Comparison of ENCODE assay signal across 18 cellular contexts in genomic region chr1:6967431-6968079, GRCh38.
DNase-seq lines count a peak whose midpoint lies in the region; FAIRE-seq and TF ChIP-seq lines count a peak whose summit lies in the region.
"Had no signal": no experiment of that assay in that cellular context is flagged by ENCODE, and none has a peak within 500 bp of the region (broad histone marks: within the 10 kb centered on the region; RNA-seq: fewer than 3 reads in every experiment).

No MANE protein-coding gene starts in this region.

- H3K27me3 ChIP-seq in BLaER1 treated with 17β-estradiol and CSF1 and Interleukin-3, amounts not matched to agents 10 nM and 100 nM = peaks cover 0 to 18% (median 0%) of the 10 kb centered on the region in 11 experiments; a peak in 3 of 22 replicates
- H3K27me3 ChIP-seq in H1 (replicated peaks in 1 of 4; ENCODE audit: control insufficient read depth in 3 of 4, extremely low read depth in 1 of 4, insufficient read depth in 3 of 4, low read length in 3 of 4) (no peaks in the 10 kb centered on the region), mammary epithelial cell (ENCODE audit: insufficient read depth, low read length) (no peaks in the 10 kb centered on the region), ovary (no peaks in the 10 kb centered on the region)
- H3K27me3 ChIP-seq: BE2C, Peyer's patch had no signal

- H3K9me3 ChIP-seq in BLaER1 treated with 17β-estradiol and CSF1 and Interleukin-3, amounts not matched to agents 10 nM and 100 nM (replicated peaks in 1 of 11) = 0 out of 22 replicates have a peak, but pooled peaks cover 0 to 3% (median 0%) of the 10 kb centered on the region in 11 experiments
- H3K9me3 ChIP-seq in OCI-LY7 (ENCODE audit: low read length) = no peaks in the 10 kb centered on the region
- H3K9me3 ChIP-seq in H1 (ENCODE audit: insufficient read depth in 2 of 2, low read depth in 1 of 2, low read length in 1 of 2) = no peaks in the 10 kb centered on the region
- H3K9me3 ChIP-seq in mammary epithelial cell (replicated peaks; ENCODE audit: insufficient read depth, low read length) = no peaks in the 10 kb centered on the region
- H3K9me3 ChIP-seq in ovary = no peaks in the 10 kb centered on the region
- H3K9me3 ChIP-seq: BE2C, Peyer's patch, psoas muscle, tibial artery had no signal

- CTCF ChIA-PET in OCI-LY7 (lab: Charles Lee; ENCODE audit: unreplicated experiment) (interaction anchor here (0.6 kb wide), 1 partner anchor 479 kb away, joined by 5 read pairs; no protein-coding TSS in a partner anchor), H1 (lab: Charles Lee; ENCODE audit: partially characterized antibody) (interaction anchor here (0.5 to 3.2 kb wide), 7 partner anchors 11 to 135 kb away, joined by 3 to 12 read pairs (median 4); no protein-coding TSS in a partner anchor), mammary epithelial cell (lab: Charles Lee; ENCODE audit: low non-redundant PET) (no interaction called here)

- no peak for FAIRE-seq in H1 (lab: Jason Lieb, UNC)
- FAIRE-seq: kidney had no signal

- H4K5ac ChIP-seq in H1 (ENCODE audit: insufficient read length, low read depth, low read length) = no peak overlapping the region

- H3K9me2 ChIP-seq in OCI-LY7 (ENCODE audit: insufficient read depth, low read length) = no peaks in the 10 kb centered on the region

- H4K91ac ChIP-seq in H1 (replicated peaks; ENCODE audit: insufficient read length, low read length) = peak overlapping the region; percentile 56

- H3K79me2 ChIP-seq in OCI-LY7 (ENCODE audit: insufficient read depth, low read depth, low read length) (no peaks in the 10 kb centered on the region), H1 (ENCODE audit: control insufficient read depth in 1 of 2, insufficient read depth in 2 of 2, low read length in 2 of 2) (no peaks in the 10 kb centered on the region), mammary epithelial cell (ENCODE audit: insufficient read depth, low read length) (no peaks in the 10 kb centered on the region)

- H2AK5ac ChIP-seq in H1 (ENCODE audit: low read depth, low read length) = no peak overlapping the region

- H3K4me1 ChIP-seq in BLaER1 treated with 17β-estradiol and CSF1 and Interleukin-3, amounts not matched to agents 10 nM and 100 nM = peaks cover 24 to 93% (median 75%) of the 10 kb centered on the region in 10 experiments
- H3K4me1 ChIP-seq in OCI-LY7 (ENCODE audit: insufficient read depth, low read length, poor library complexity, severe bottlenecking) (peaks cover 9% of the 10 kb centered on the region), H1 (replicated peaks in 1 of 4; ENCODE audit: control insufficient read depth in 3 of 4, insufficient read depth in 4 of 4, low read length in 3 of 4) (peaks cover 0 to 15% (median 6%) of the 10 kb centered on the region in 4 experiments; a peak in 4 of 7 replicates), mammary epithelial cell (ENCODE audit: insufficient read depth, low read length) (peaks cover 8% of the 10 kb centered on the region), ovary (ENCODE audit: insufficient read depth) (peaks cover 3% of the 10 kb centered on the region)
- H3K4me1 ChIP-seq: BE2C had no signal

- no peak overlapping the region for H3K23ac ChIP-seq in H1 (ENCODE audit: insufficient read length)

- in situ Hi-C loops in mammary epithelial cell (cut with MboI; ENCODE audit: low sequenced_read_pairs in 2 of 2) = no loop called here

- no peaks in the 10 kb centered on the region for H3K79me1 ChIP-seq in H1 (ENCODE audit: low read depth, low read length)

- 86% methylated on average over 8 of the region's 8 CpGs; no CpG with 5 or more reads in 1 of the 2 experiments for WGBS in H1 (ENCODE audit: extremely low coverage in 1 of 2, insufficient coverage in 1 of 2, insufficient read length in 1 of 2, insufficient replicate concordance in 2 of 2, low coverage in 1 of 2, low lambda C conversion rate in 2 of 2, missing lambda C conversion rate in 1 of 2), 2 experiments
- WGBS in mammary epithelial cell (ENCODE audit: low coverage, missing lambda C conversion rate) = 58% methylated on average over 8 of the region's 8 CpGs
- WGBS in ovary, 3 donors = 78 to 80% (median 79%) methylated on average over 8 of the region's 8 CpGs

- BruUV-seq in OCI-LY7 (replicated peaks; lab: Mats Ljungman, UMichigan) = no TSS peak
- no TSS peak for BruUV-seq in mammary epithelial cell (replicated peaks; lab: Mats Ljungman, UMichigan)

- no peak overlapping the region for H4K8ac ChIP-seq in H1 (ENCODE audit: extremely low read depth, insufficient read depth, low read length)

- H2AFZ ChIP-seq in OCI-LY7 (ENCODE audit: low read length) = no peak overlapping the region
- H2AFZ ChIP-seq in H1 (ENCODE audit: low read length) = no peak overlapping the region
- H2AFZ ChIP-seq in mammary epithelial cell (ENCODE audit: low read depth, low read length) = no peak overlapping the region

- peak overlapping the region in 1 of 10 experiments; percentile 19; a peak in 1 of 20 replicates for H3K4me3 ChIP-seq in BLaER1 treated with 17β-estradiol and CSF1 and Interleukin-3, amounts not matched to agents 10 nM and 100 nM
- no peak overlapping the region for H3K4me3 ChIP-seq in GM12865 (ENCODE audit: low read depth, low read length)
- no peak overlapping the region for H3K4me3 ChIP-seq in OCI-LY7 (ENCODE audit: low read depth, low read length, poor library complexity, severe bottlenecking)
- no peak overlapping the region for H3K4me3 ChIP-seq in H1 (ENCODE audit: extremely low read depth in 1 of 4, insufficient read depth in 2 of 4, low read depth in 3 of 4, low read length in 4 of 4)
- H3K4me3 ChIP-seq in mammary epithelial cell (replicated peaks in 1 of 3; ENCODE audit: insufficient read depth in 1 of 3, low read depth in 2 of 3, low read length in 3 of 3) = no peak overlapping the region
- no peak overlapping the region for H3K4me3 ChIP-seq in ovary
- H3K4me3 ChIP-seq: Peyer's patch, psoas muscle, tibial artery had no signal

- no peak overlapping the region for H3K14ac ChIP-seq in H1 (ENCODE audit: insufficient read length)

- DNase-seq in GM12865 (ENCODE audit: low read depth) (peak; percentile 29), OCI-LY7 (ENCODE audit: low spot score) (peak; percentile 47), H1 (ENCODE audit: low read depth in 1 of 2, low spot score in 2 of 2) (no peak), mammary epithelial cell (no peak), inferior parietal cortex (ENCODE audit: extremely low spot score) (no peak), ovary (no peak)
- no peak for DNase-seq in stimulated activated CD8-positive, alpha-beta memory T cell treated with anti-CD3 and anti-CD28 coated beads, Interleukin-4, amount 100 ng/mL, for 48 hours
- DNase-seq: activated CD8-positive, alpha-beta memory T cell treated with anti-CD3 and anti-CD28 coated beads for 24 hours; BE2C; DMS 273 treated with DMSO at 0.1 percent for 48 hours; effector CD4-positive, alpha-beta T cell; NCI-H2107; Peyer's patch; psoas muscle; tibial artery; WERI-Rb-1 had no signal

- peaks cover 5% of the 10 kb centered on the region; the same call in 1 of the 2 replicates for H3K23me2 ChIP-seq in H1 (ENCODE audit: low read depth, low read length)

- POLR2A ChIA-PET in OCI-LY7 (lab: Charles Lee) (interaction anchor here (0.6 kb wide), 1 partner anchor 1302 kb away, joined by 4 read pairs; no protein-coding TSS in a partner anchor), H1 (lab: Charles Lee; ENCODE audit: partially characterized antibody) (interaction anchor here (0.8 to 2.1 kb wide), 2 partner anchors 11 to 12 kb away, joined by 3 to 6 read pairs; no protein-coding TSS in a partner anchor)

- TF ChIP-seq POLR2A in H1 (IDR thresholded peaks at IDR 0.05; ENCODE audit: control extremely low read depth in 1 of 2, low read depth in 2 of 2, low read length in 2 of 2) = no peak
- no peak for TF ChIP-seq POLR2A in ovary (IDR thresholded peaks at IDR 0.05)

- H3K4ac ChIP-seq in H1 (replicated peaks; ENCODE audit: insufficient read length, low read depth, low read length) = peak overlapping the region; percentile 19

- no peak overlapping the region for H2BK15ac ChIP-seq in H1 (ENCODE audit: low read length)

- peak overlapping the region in 8 of 11 experiments; percentile 3 to 67 (median 30); a peak in 12 of 22 replicates for H3K27ac ChIP-seq in BLaER1 treated with 17β-estradiol and CSF1 and Interleukin-3, amounts not matched to agents 10 nM and 100 nM
- no peak overlapping the region for H3K27ac ChIP-seq in OCI-LY7 (ENCODE audit: low read depth, low read length, poor library complexity, severe bottlenecking)
- no peak overlapping the region for H3K27ac ChIP-seq in H1 (ENCODE audit: low read depth, low read length)
- no peak overlapping the region for H3K27ac ChIP-seq in mammary epithelial cell (ENCODE audit: insufficient read depth, low read depth, low read length)
- H3K27ac ChIP-seq in ovary = no peak overlapping the region
- H3K27ac ChIP-seq: Peyer's patch, psoas muscle, tibial artery, WERI-Rb-1 had no signal

- no peak overlapping the region for H2BK120ac ChIP-seq in H1 (replicated peaks; ENCODE audit: low read depth, low read length)

- TF ChIP-seq EP300 in H1 (IDR thresholded peaks at IDR 0.05; ENCODE audit: borderline replicate concordance in 1 of 2, low read depth in 2 of 2, low read length in 2 of 2) (no peak), ovary (IDR thresholded peaks at IDR 0.05) (no peak)

- peak overlapping the region in 5 of 11 experiments; percentile 4 to 56 (median 42); a peak in 5 of 22 replicates for H3K9ac ChIP-seq in BLaER1 treated with 17β-estradiol and CSF1 and Interleukin-3, amounts not matched to agents 10 nM and 100 nM
- H3K9ac ChIP-seq in H1 (replicated peaks in 1 of 4; ENCODE audit: extremely low read depth in 1 of 4, low read depth in 3 of 4, low read length in 3 of 4) (no peak overlapping the region), mammary epithelial cell (ENCODE audit: insufficient read depth, low read length) (no peak overlapping the region)

- H2BK12ac ChIP-seq in H1 (ENCODE audit: low read depth, low read length) = no peak overlapping the region; the same call in 1 of the 2 replicates

- H2BK20ac ChIP-seq in H1 (ENCODE audit: low read length) = no peak overlapping the region; the same call in 1 of the 2 replicates

- H3K36me3 ChIP-seq in BLaER1 treated with 17β-estradiol and CSF1 and Interleukin-3, amounts not matched to agents 10 nM and 100 nM = no peaks in the 10 kb centered on the region
- H3K36me3 ChIP-seq in OCI-LY7 (ENCODE audit: insufficient read depth, low read length) = no peaks in the 10 kb centered on the region
- no peaks in the 10 kb centered on the region; a peak in 1 of 8 replicates for H3K36me3 ChIP-seq in H1 (ENCODE audit: control insufficient read depth in 2 of 4, insufficient read depth in 4 of 4, low read length in 3 of 4)
- no peaks in the 10 kb centered on the region for H3K36me3 ChIP-seq in mammary epithelial cell (ENCODE audit: insufficient read depth, low read length)
- H3K36me3 ChIP-seq in ovary = no peaks in the 10 kb centered on the region
- H3K36me3 ChIP-seq: BE2C, Peyer's patch, tibial artery, WERI-Rb-1 had no signal

- 0 out of 22 replicates have a peak, but pooled peaks cover 0 to 9% (median 0%) of the 10 kb centered on the region in 11 experiments for H4K20me1 ChIP-seq in BLaER1 treated with 17β-estradiol and CSF1 and Interleukin-3, amounts not matched to agents 10 nM and 100 nM
- H4K20me1 ChIP-seq in OCI-LY7 (ENCODE audit: insufficient read depth, low read length) (no peaks in the 10 kb centered on the region), H1 (replicated peaks in 1 of 2; ENCODE audit: control insufficient read depth in 1 of 2, insufficient read depth in 2 of 2, low read length in 2 of 2) (no peaks in the 10 kb centered on the region), mammary epithelial cell (ENCODE audit: insufficient read depth, low read length) (no peaks in the 10 kb centered on the region)

- H2BK5ac ChIP-seq in H1 (ENCODE audit: low read depth, low read length) = no peak overlapping the region

- H3K56ac ChIP-seq in H1 (replicated peaks; ENCODE audit: insufficient read length, low read depth, low read length) = no peak overlapping the region

- intact Hi-C loops in OCI-LY7 (cut with micrococcal nuclease; ENCODE audit: unreplicated experiment) = no loop called here
- intact Hi-C loops in mammary epithelial cell (cut with micrococcal nuclease) = no loop called here
- intact Hi-C loops in ovary (cut with DNase I) = no loop called here

- dilution Hi-C loops in mammary epithelial cell (cut with HindIII; ENCODE audit: low sequenced_read_pairs) = no loop called here

- no peak for TF ChIP-seq RAD21 in H1 (IDR thresholded peaks at IDR 0.05 in 1 of 2, conservative IDR thresholded peaks at IDR 0.05 in 1 of 2; ENCODE audit: low read depth in 2 of 2, low read length in 2 of 2)

- TF ChIP-seq CTCF in GM12865 (IDR thresholded peaks at IDR 0.05; ENCODE audit: insufficient read depth, low read depth, low read length, missing control alignments) (no peak), OCI-LY7 (conservative IDR thresholded peaks at IDR 0.05; ENCODE audit: low read length) (no peak), H1 (IDR thresholded peaks at IDR 0.05; ENCODE audit: control extremely low read depth in 1 of 3, insufficient read depth in 1 of 3, low read depth in 1 of 3, low read length in 3 of 3) (no peak), mammary epithelial cell (conservative IDR thresholded peaks at IDR 0.05 in 1 of 2, IDR thresholded peaks at IDR 0.05 in 1 of 2; ENCODE audit: extremely low read depth in 1 of 2, insufficient read depth in 1 of 2, low read depth in 1 of 2, low read length in 2 of 2) (no peak), ovary (IDR thresholded peaks at IDR 0.05) (no peak)

- H3K18ac ChIP-seq in H1 (ENCODE audit: extremely low read depth, low read length) = peak overlapping the region; percentile 60; the same call in 1 of the 2 replicates

- peak overlapping the region; percentile 69 to 98 (median 87) for H3K4me2 ChIP-seq in BLaER1 treated with 17β-estradiol and CSF1 and Interleukin-3, amounts not matched to agents 10 nM and 100 nM
- no peak overlapping the region for H3K4me2 ChIP-seq in OCI-LY7 (ENCODE audit: low read length)
- no peak overlapping the region for H3K4me2 ChIP-seq in H1 (ENCODE audit: insufficient read depth in 1 of 2, low read depth in 2 of 2, low read length in 2 of 2)
- no peak overlapping the region for H3K4me2 ChIP-seq in mammary epithelial cell (ENCODE audit: insufficient read depth, low read depth, low read length)

Comparison
In these comparisons a context has a peak if more than half of its experiments do, and no peak if none do; other contexts are left out.
1. H3K27ac ChIP-seq: peak in BLaER1 treated with 17β-estradiol and CSF1 and Interleukin-3, amounts not matched to agents 10 nM and 100 nM (8 of 11); none in OCI-LY7 (single experiment), H1 (single experiment), mammary epithelial cell (single experiment) and ovary (0 of 2).
2. H3K4me2 ChIP-seq: peak in BLaER1 treated with 17β-estradiol and CSF1 and Interleukin-3, amounts not matched to agents 10 nM and 100 nM (11 of 11); none in OCI-LY7 (single experiment), H1 (0 of 2) and mammary epithelial cell (single experiment).
3. DNase-seq: peak in GM12865 (single experiment) and OCI-LY7 (single experiment); none in H1 (0 of 2), stimulated activated CD8-positive, alpha-beta memory T cell treated with anti-CD3 and anti-CD28 coated beads, Interleukin-4, amount 100 ng/mL, for 48 hours (single experiment), mammary epithelial cell (single experiment), inferior parietal cortex (single experiment) and ovary (0 of 5).